In genomic region chr14:41609704-41610183, GRCh38 we compare ENCODE assay signal across 7 cellular contexts. TPM values are rescaled to one million over a fixed set of nuclear protein-coding genes. Genes with fewer than 3 reads are reported as not detected.
DNase-seq lines count a peak whose midpoint lies in the region; ATAC-seq and TF ChIP-seq lines count a peak whose summit lies in the region.

No MANE protein-coding gene starts in this region.

- H3K4me3 ChIP-seq in HUES64 (ENCODE audit: low read length): peak overlapping the region; percentile 71
- H3K4me3 ChIP-seq in RWPE2 (ENCODE audit: severe bottlenecking): no peak overlapping the region
- peak overlapping the region; percentile 27 to 71 for H3K4me3 ChIP-seq in gastroesophageal sphincter

- no peaks in the 10 kb centered on the region for H3K9me3 ChIP-seq in HUES64 (ENCODE audit: insufficient read depth, low read depth, low read length)
- H3K9me3 ChIP-seq in RWPE2 (ENCODE audit: severe bottlenecking): no peaks in the 10 kb centered on the region
- no peaks in the 10 kb centered on the region for H3K9me3 ChIP-seq in gastroesophageal sphincter

- H3K9ac ChIP-seq in HUES64 (ENCODE audit: low read depth, low read length): no peak overlapping the region

- H3K27ac ChIP-seq in HUES64 (ENCODE audit: low read depth, low read length): no peak overlapping the region
- H3K27ac ChIP-seq in RWPE2 (ENCODE audit: poor library complexity, severe bottlenecking): no peak overlapping the region
- H3K27ac ChIP-seq in gastroesophageal sphincter: peak overlapping the region in 3 of 4 donors; percentile 64 to 89 (median 84)

- H3K36me3 ChIP-seq in HUES64 (ENCODE audit: insufficient read depth, low read length) (no peaks in the 10 kb centered on the region), RWPE2 (ENCODE audit: low read depth) (no peaks in the 10 kb centered on the region), gastroesophageal sphincter (no peaks in the 10 kb centered on the region)

- TF ChIP-seq EP300 in gastroesophageal sphincter (IDR thresholded peaks at IDR 0.05): no peak

- under 1% methylated on average over 24 of the region's 24 CpGs for WGBS in HUES64
- 0 to 3% methylated on average over 1 to 8 of the region's 24 CpGs for WGBS in gastroesophageal sphincter (ENCODE audit: low coverage in 1 of 2), 2 donors

- H3K4me1 ChIP-seq in HUES64 (ENCODE audit: insufficient read depth, low read length) (peaks cover 8% of the 10 kb centered on the region), RWPE2 (ENCODE audit: insufficient read depth, poor library complexity, severe bottlenecking) (no peaks in the 10 kb centered on the region), gastroesophageal sphincter (peaks cover 0 to 49% (median 0%) of the 10 kb centered on the region in 3 donors)

- peak in 1 of 2 donors; percentile 18 for TF ChIP-seq POLR2A in gastroesophageal sphincter (IDR thresholded peaks at IDR 0.05)

- DNase-seq in RWPE2 (ENCODE audit: low spot score): no peak
- DNase-seq in pons (ENCODE audit: low spot score): peak; percentile 58
- no peak for DNase-seq in H4 (ENCODE audit: low spot score)

- ATAC-seq in RWPE2 (ENCODE audit: low read depth) (peak; percentile 43; the same call in 2 of the 3 replicates), gastroesophageal sphincter (peak; percentile 49), HG03469 (IDR thresholded peaks at IDR 0.05; ENCODE audit: unreplicated experiment) (no peak), HG03442 (IDR thresholded peaks at IDR 0.05; ENCODE audit: unreplicated experiment) (no peak)

- TF ChIP-seq CTCF in RWPE2 (IDR thresholded peaks at IDR 0.05; ENCODE audit: poor library complexity, severe bottlenecking) (no peak), gastroesophageal sphincter (IDR thresholded peaks at IDR 0.05) (peak in 2 of 4 experiments; percentile 37 to 64)

- H3K27me3 ChIP-seq in HUES64 (ENCODE audit: insufficient read depth, low read length): peaks cover 66% of the 10 kb centered on the region
- H3K27me3 ChIP-seq in RWPE2 (ENCODE audit: insufficient read depth, poor library complexity, severe bottlenecking): peaks cover 98% of the 10 kb centered on the region
- peaks cover 53% of the 10 kb centered on the region for H3K27me3 ChIP-seq in gastroesophageal sphincter

RNA-seq across cellular contexts. Expression of gene LRFN5, which starts 3.1 kb away (rescaled TPM):
- 6.9 TPM for polyA plus RNA-seq in HUES64 (2013, experiment 1 of 2)
- polyA plus RNA-seq in HUES64 (2013, experiment 2 of 2): 5.5 TPM
- total RNA-seq in gastroesophageal sphincter: 1 to 10 TPM; 2.9 to 9.3 (median 5.0) TPM
- 0.29 TPM in 1 of 2 replicates, not detected in the other for total RNA-seq in H4 (2014; rRNA removed; shearing (Covaris generic))

Comparison
In these comparisons a context has a peak if more than half of its experiments do, and no peak if none do; other contexts are left out.
1. H3K27ac ChIP-seq: peak in gastroesophageal sphincter (3 of 4); none in HUES64 (single experiment) and RWPE2 (single experiment).
2. ATAC-seq: peak in RWPE2 (single experiment) and gastroesophageal sphincter (single experiment); none in HG03469 (single experiment) and HG03442 (single experiment).